ENCODE assay signal across 9 cellular contexts in the genomic region with DNA sequence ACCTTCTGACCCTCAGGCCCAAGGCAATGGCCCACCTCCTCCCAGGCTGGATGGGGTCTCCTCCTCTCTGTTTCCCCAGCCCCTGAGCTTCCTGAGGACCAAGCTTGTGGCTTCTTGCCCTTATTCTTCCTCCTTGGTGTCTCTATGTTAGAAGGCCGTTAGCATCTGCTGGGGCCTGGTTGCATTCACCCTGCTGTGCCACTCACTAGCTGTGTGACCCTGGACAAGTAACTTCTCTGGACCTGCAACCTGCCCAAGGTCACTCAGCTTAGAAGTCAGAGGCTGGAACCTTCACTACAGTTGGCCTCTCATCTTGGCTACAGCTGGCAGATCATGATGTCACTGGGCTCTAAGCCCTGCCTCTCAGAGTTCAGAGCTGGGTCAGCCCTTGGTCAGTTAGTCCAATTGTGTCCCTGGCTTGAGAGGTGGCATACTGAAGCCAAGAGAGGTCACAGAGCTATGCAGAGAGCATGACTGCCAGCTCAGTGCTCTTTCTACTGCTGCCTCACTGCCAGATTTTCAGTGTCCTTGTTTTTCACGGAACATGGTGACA. TPM values are rescaled to one million over a fixed set of nuclear protein-coding genes. Genes with fewer than 3 reads are reported as not detected.
DNase-seq lines count a peak whose midpoint lies in the region; ATAC-seq and TF ChIP-seq lines count a peak whose summit lies in the region.
"Had no signal": no experiment of that assay in that cellular context is flagged by ENCODE, and none has a peak within 500 bp of the region (broad histone marks: within the 10 kb centered on the region; RNA-seq: fewer than 3 reads in every experiment).

No MANE protein-coding gene starts in this region.

- no peaks in the 10 kb centered on the region for H3K27me3 Mint-ChIP-seq in CD8-positive, alpha-beta memory T cell

- H3K9me3 Mint-ChIP-seq in CD8-positive, alpha-beta memory T cell, result no peaks in the 10 kb centered on the region
- H3K9me3 Mint-ChIP-seq: WTC11 had no signal

- no peak overlapping the region for H3K4me3 ChIP-seq in CD8-positive, alpha-beta memory T cell (ENCODE audit: low read length)
- H3K4me3 ChIP-seq in WERI-Rb-1 (ENCODE audit: low read depth, low read length) (no peak overlapping the region), gastroesophageal sphincter (no peak overlapping the region)

- H3K9me3 ChIP-seq in CD8-positive, alpha-beta memory T cell (ENCODE audit: low read length), result no peaks in the 10 kb centered on the region
- H3K9me3 ChIP-seq in WERI-Rb-1 (ENCODE audit: severe bottlenecking) (no peaks in the 10 kb centered on the region), gastroesophageal sphincter (no peaks in the 10 kb centered on the region)

- peaks cover 39% of the 10 kb centered on the region for H3K4me1 ChIP-seq in CD8-positive, alpha-beta memory T cell (ENCODE audit: insufficient read depth, low read length)
- H3K4me1 ChIP-seq in gastroesophageal sphincter, result peaks cover 0 to 55% (median 20%) of the 10 kb centered on the region in 3 donors

- TF ChIP-seq EP300 in gastroesophageal sphincter (IDR thresholded peaks at IDR 0.05), result no peak

- CTCF ChIA-PET in CD8-positive, alpha-beta memory T cell (lab: Charles Lee), result interaction anchor here (0.9 to 4.5 kb wide), 6 partner anchors 10 to 90 kb away, joined by 3 to 18 read pairs (median 6); no protein-coding TSS in a partner anchor

- no peaks in the 10 kb centered on the region for H3K27me3 ChIP-seq in CD8-positive, alpha-beta memory T cell (ENCODE audit: insufficient read depth, low read length, poor library complexity, severe bottlenecking)
- H3K27me3 ChIP-seq in WERI-Rb-1 (ENCODE audit: insufficient read depth, low read depth, severe bottlenecking) (no peaks in the 10 kb centered on the region), gastroesophageal sphincter (no peaks in the 10 kb centered on the region)

- POLR2A ChIA-PET in CD8-positive, alpha-beta memory T cell (lab: Charles Lee), result interaction anchor here (1.0 to 1.5 kb wide), 2 partner anchors 12 to 71 kb away, joined by 3 read pairs; a partner anchor contains a TSS

- no peak for TF ChIP-seq POLR2A in gastroesophageal sphincter (IDR thresholded peaks at IDR 0.05)

- H3K27ac Mint-ChIP-seq in CD8-positive, alpha-beta memory T cell, result peak overlapping the region; percentile 82 to 98 (median 96)
- H3K27ac Mint-ChIP-seq: WTC11 had no signal

- DNase-seq in CD8-positive, alpha-beta memory T cell, result no peak
- DNase-seq in WERI-Rb-1, result peak; percentile 51
- peak; percentile 80 for DNase-seq in renal cortical epithelial cell (ENCODE audit: low read depth)
- no peak for DNase-seq in dedifferentiated amniotic fluid mesenchymal stem cell (ENCODE audit: extremely low spot score)
- no peak for DNase-seq in DMS79 treated with DMSO at 0.1 percent for 48 hours (lab: John Stamatoyannopoulos, UW)
- DNase-seq in inferior parietal cortex (ENCODE audit: extremely low spot score), result no peak

- peak overlapping the region in 4 of 7 donors; percentile 54 to 98 (median 82) for H3K4me3 Mint-ChIP-seq in CD8-positive, alpha-beta memory T cell
- H3K4me3 Mint-ChIP-seq: WTC11 had no signal

- 57 to 70% methylated on average over 1 to 2 of the region's 2 CpGs for WGBS in gastroesophageal sphincter (ENCODE audit: low coverage in 1 of 2), 2 donors

- peaks cover 46 to 50% (median 48%) of the 10 kb centered on the region in 3 donors for H3K4me1 Mint-ChIP-seq in CD8-positive, alpha-beta memory T cell

- peaks cover 0 to 8% (median 0%) of the 10 kb centered on the region in 3 donors for H3K36me3 Mint-ChIP-seq in CD8-positive, alpha-beta memory T cell
- H3K36me3 Mint-ChIP-seq: WTC11 had no signal

- H3K36me3 ChIP-seq in CD8-positive, alpha-beta memory T cell (ENCODE audit: insufficient read depth, low read length), result no peaks in the 10 kb centered on the region
- H3K36me3 ChIP-seq in WERI-Rb-1, result no peaks in the 10 kb centered on the region
- no peaks in the 10 kb centered on the region for H3K36me3 ChIP-seq in gastroesophageal sphincter

- TF ChIP-seq CTCF in WERI-Rb-1 (IDR thresholded peaks at IDR 0.05; ENCODE audit: low read depth, low read length) (no peak), gastroesophageal sphincter (IDR thresholded peaks at IDR 0.05) (no peak)

- H3K27ac ChIP-seq in CD8-positive, alpha-beta memory T cell (ENCODE audit: low read depth, low read length), result no peak overlapping the region
- H3K27ac ChIP-seq in WERI-Rb-1 (no peak overlapping the region), gastroesophageal sphincter (peak overlapping the region; percentile 2 to 92 (median 88))

- peak; percentile 6 for ATAC-seq in gastroesophageal sphincter
- ATAC-seq in HG02938 (IDR thresholded peaks at IDR 0.05; ENCODE audit: unreplicated experiment), result no peak
- ATAC-seq: WTC11 had no signal

RNA-seq across cellular contexts. Expression of a gene that starts 3.0 kb away (rescaled TPM):
- 100 to 1,000 TPM; 285 to 349 TPM for total RNA-seq in CD8-positive, alpha-beta memory T cell
- polyA plus RNA-seq in CD8-positive, alpha-beta memory T cell, result 435 TPM
- 100 to 1,000 TPM in 2 of 4 donors, 10 to 100 TPM in 2; 27.2 to 216 (median 119) TPM for total RNA-seq in gastroesophageal sphincter
- total RNA-seq in renal cortical epithelial cell, result 146 and 252 TPM in 2 replicates

RNA-seq across cellular contexts. Expression of a gene that starts 14.2 kb away (rescaled TPM):
- 100 to 1,000 TPM; 153 to 163 TPM for total RNA-seq in CD8-positive, alpha-beta memory T cell
- polyA plus RNA-seq in CD8-positive, alpha-beta memory T cell, result 40.4 TPM
- total RNA-seq in gastroesophageal sphincter, result 100 to 1,000 TPM; 101 to 194 (median 144) TPM
- 193 and 893 TPM in 2 replicates for total RNA-seq in renal cortical epithelial cell

RNA-seq across cellular contexts. Expression of a gene that starts 21.1 kb away (rescaled TPM):
- not detected for total RNA-seq in CD8-positive, alpha-beta memory T cell
- not detected for polyA plus RNA-seq in CD8-positive, alpha-beta memory T cell
- 10 to 100 TPM in 2 of 4 donors, 1 to 10 TPM in 2; 2.6 to 36.9 (median 6.9) TPM for total RNA-seq in gastroesophageal sphincter
- total RNA-seq in renal cortical epithelial cell, result 2.8 and 38.0 TPM in 2 replicates

RNA-seq across cellular contexts. Expression of a gene that starts 22.0 kb away (rescaled TPM):
- under 1 TPM in 1 of 2 experiments, not detected in 1; 0.94 TPM for total RNA-seq in CD8-positive, alpha-beta memory T cell
- 0.99 TPM for polyA plus RNA-seq in CD8-positive, alpha-beta memory T cell
- 1 to 10 TPM in 2 of 4 donors, not detected in 2; 2.0 to 3.6 TPM for total RNA-seq in gastroesophageal sphincter
- total RNA-seq in renal cortical epithelial cell, result not detected in 2 replicates

RNA-seq across cellular contexts. Expression of a gene that starts 27.1 kb away (rescaled TPM):
- total RNA-seq in CD8-positive, alpha-beta memory T cell, result under 1 TPM in 1 of 2 experiments, not detected in 1; 0.71 TPM
- not detected for polyA plus RNA-seq in CD8-positive, alpha-beta memory T cell
- 100 to 1,000 TPM in 1 of 4 donors, 10 to 100 TPM in 1, 1 to 10 TPM in 1, not detected in 1; 9.9 to 171 (median 25.5) TPM for total RNA-seq in gastroesophageal sphincter
- 0.89 and 4.3 TPM in 2 replicates for total RNA-seq in renal cortical epithelial cell

Comparison
In these comparisons a context has a peak if more than half of its experiments do, and no peak if none do; other contexts are left out.
1. DNase-seq: peak in WERI-Rb-1 (single experiment) and renal cortical epithelial cell (single experiment); none in CD8-positive, alpha-beta memory T cell (0 of 5), dedifferentiated amniotic fluid mesenchymal stem cell (single experiment), DMS79 treated with DMSO at 0.1 percent for 48 hours (single experiment) and inferior parietal cortex (single experiment).
2. H3K27ac ChIP-seq: peak in gastroesophageal sphincter (4 of 4); none in CD8-positive, alpha-beta memory T cell (single experiment) and WERI-Rb-1 (single experiment).